Comparison of ENCODE assay signal across 9 cellular contexts in genomic region chr7:137934941-137935848, GRCh38.
DNase-seq lines count a peak whose midpoint lies in the region; ATAC-seq and TF ChIP-seq lines count a peak whose summit lies in the region.
"Had no signal": no experiment of that assay in that cellular context is flagged by ENCODE, and none has a peak within 500 bp of the region (broad histone marks: within the 10 kb centered on the region; RNA-seq: fewer than 3 reads in every experiment).

No MANE protein-coding gene starts in this region.

- H3K27me3 ChIP-seq in smooth muscle cell (ENCODE audit: low read depth) (no peaks in the 10 kb centered on the region), MG63 (no peaks in the 10 kb centered on the region)

- H3K36me3 Mint-ChIP-seq in activated CD8-positive, alpha-beta T cell treated with anti-CD3 and anti-CD28 coated beads, Interleukin-2, amount 10 ng/mL, durations not matched to agents 7 days and 5 days (ENCODE audit: low read depth) = peaks cover 17% of the 10 kb centered on the region

- H3K9me3 Mint-ChIP-seq in activated CD8-positive, alpha-beta T cell treated with anti-CD3 and anti-CD28 coated beads, Interleukin-2, amount 10 ng/mL, durations not matched to agents 7 days and 5 days (ENCODE audit: insufficient read depth) = no peaks in the 10 kb centered on the region

- H3K79me2 ChIP-seq in smooth muscle cell (ENCODE audit: low read depth) = peaks cover 97% of the 10 kb centered on the region

- no peaks in the 10 kb centered on the region for H3F3A ChIP-seq in smooth muscle cell (ENCODE audit: low read depth)

- H3K9ac ChIP-seq in smooth muscle cell (ENCODE audit: low read depth) = no peak overlapping the region

- no peak for DNase-seq in activated CD4-positive, CD25-positive, alpha-beta regulatory T cell treated with anti-CD3 and anti-CD28 coated beads, Interleukin-2, amount 50 U/mL, for 72 hours
- DNase-seq in activated CD8-positive, alpha-beta T cell treated with anti-CD3 and anti-CD28 coated beads, Interleukin-2, amount 10 ng/mL, durations not matched to agents 7 days and 5 days = no peak
- DNase-seq in smooth muscle cell (lab: John Stamatoyannopoulos, UW; ENCODE audit: unreplicated experiment) = no peak
- DNase-seq in NOMO-1 (lab: John Stamatoyannopoulos, UW; ENCODE audit: unreplicated experiment in 2 of 2) = no peak
- no peak for DNase-seq in MG63
- no peak for DNase-seq in NCI-H2081 treated with DMSO at 0.1 percent for 48 hours (lab: John Stamatoyannopoulos, UW)

- H3K4me1 Mint-ChIP-seq in activated CD8-positive, alpha-beta T cell treated with anti-CD3 and anti-CD28 coated beads, Interleukin-2, amount 10 ng/mL, durations not matched to agents 7 days and 5 days (ENCODE audit: low read depth) = peaks cover 34% of the 10 kb centered on the region

- POLR2A ChIA-PET in activated CD8-positive, alpha-beta T cell treated with anti-CD3 and anti-CD28 coated beads, Interleukin-2, amount 10 ng/mL, durations not matched to agents 7 days and 5 days (lab: Charles Lee) = interaction anchor here (2.1 kb wide), 1 partner anchor 65 kb away, joined by 16 read pairs; the partner anchor contains the start of gene CREB3L2

- TF ChIP-seq CTCF in smooth muscle cell (IDR thresholded peaks at IDR 0.05; ENCODE audit: borderline replicate concordance, insufficient read depth, poor library complexity, severe bottlenecking) = no peak

- peaks cover 90% of the 10 kb centered on the region for H4K20me1 ChIP-seq in smooth muscle cell (ENCODE audit: low read depth)

- peak overlapping the region; percentile 92 for H3K27ac Mint-ChIP-seq in activated CD8-positive, alpha-beta T cell treated with anti-CD3 and anti-CD28 coated beads, Interleukin-2, amount 10 ng/mL, durations not matched to agents 7 days and 5 days

- H3K27ac ChIP-seq in smooth muscle cell (ENCODE audit: low read depth) = peak overlapping the region; percentile 74
- H3K27ac ChIP-seq: SK-N-MC had no signal

- H3K4me3 ChIP-seq in smooth muscle cell (no peak overlapping the region), MG63 (no peak overlapping the region)
- H3K4me3 ChIP-seq: SK-N-MC had no signal

- peaks cover 22% of the 10 kb centered on the region for H3K4me1 ChIP-seq in smooth muscle cell (ENCODE audit: low read depth)

- ATAC-seq in activated CD4-positive, CD25-positive, alpha-beta regulatory T cell treated with anti-CD3 and anti-CD28 coated beads, Interleukin-2, amount 50 U/mL, for 24 hours = peak; percentile 80 to 81
- peak; percentile 91 for ATAC-seq in HG02938 (IDR thresholded peaks at IDR 0.05; ENCODE audit: unreplicated experiment)
- peak; percentile 84 for ATAC-seq in activated CD8-positive, alpha-beta T cell treated with anti-CD3 and anti-CD28 coated beads, Interleukin-2, amount 10 ng/mL, durations not matched to agents 7 days and 5 days

- H3K9me3 ChIP-seq in smooth muscle cell (replicated peaks; ENCODE audit: low read depth) = no peaks in the 10 kb centered on the region
- H3K9me3 ChIP-seq in MG63 = no peaks in the 10 kb centered on the region

- 86% methylated on average over 7 of the region's 7 CpGs for WGBS in smooth muscle cell (ENCODE audit: low lambda C conversion rate)

- H2AFZ ChIP-seq in smooth muscle cell (ENCODE audit: low read depth) = no peak overlapping the region

- CTCF ChIA-PET in activated CD8-positive, alpha-beta T cell treated with anti-CD3 and anti-CD28 coated beads, Interleukin-2, amount 10 ng/mL, durations not matched to agents 7 days and 5 days (lab: Charles Lee) = interaction anchor here (0.6 to 3.8 kb wide), 5 partner anchors 11 to 74 kb away, joined by 3 to 28 read pairs (median 3); partner anchors contain the start of gene CREB3L2

- no peak overlapping the region for H3K4me2 ChIP-seq in smooth muscle cell

- no peaks in the 10 kb centered on the region for H3K27me3 Mint-ChIP-seq in activated CD8-positive, alpha-beta T cell treated with anti-CD3 and anti-CD28 coated beads, Interleukin-2, amount 10 ng/mL, durations not matched to agents 7 days and 5 days (ENCODE audit: low read depth)

- peak overlapping the region; percentile 80 for H3K4me3 Mint-ChIP-seq in activated CD8-positive, alpha-beta T cell treated with anti-CD3 and anti-CD28 coated beads, Interleukin-2, amount 10 ng/mL, durations not matched to agents 7 days and 5 days

- H3K36me3 ChIP-seq in smooth muscle cell (ENCODE audit: low read depth) = no peaks in the 10 kb centered on the region
- no peaks in the 10 kb centered on the region for H3K36me3 ChIP-seq in MG63
